Comparison of ENCODE assay signal across 8 cellular contexts in genomic region chr10:17201165-17202013, GRCh38. TPM values are rescaled to one million over a fixed set of nuclear protein-coding genes. Genes with fewer than 3 reads are reported as not detected.
DNase-seq lines count a peak whose midpoint lies in the region; ATAC-seq, FAIRE-seq and TF ChIP-seq lines count a peak whose summit lies in the region.

Gene TRDMT1 (minus strand): TSS chr10:17201672. CDS start chr10:17201634, 38 bp downstream.

- WGBS in A549 (ENCODE audit: missing lambda C conversion rate), result 4% methylated on average over 24 of the region's 56 CpGs

- ATAC-seq in A549 (peak; percentile 99 to 100), GM18517 (IDR thresholded peaks at IDR 0.05; ENCODE audit: unreplicated experiment) (peak; percentile 93), HG03025 (IDR thresholded peaks at IDR 0.05; ENCODE audit: low FRiP score, unreplicated experiment) (peak; percentile 98)
- ATAC-seq in activated CD4-positive, CD25-positive, alpha-beta regulatory T cell treated with anti-CD3 and anti-CD28 coated beads, Interleukin-2, amount 50 U/mL, for 24 hours, result peak; percentile 93

- intact Hi-C loops in kidney (cut with DNase I), result no loop called here

- DNase-seq in A549 (ENCODE audit: low read depth in 1 of 2, low spot score in 1 of 2), result peak; percentile 76 to 92
- peak; percentile 47 for DNase-seq in NCI-H2171 treated with DMSO at 0.1 percent for 48 hours (lab: John Stamatoyannopoulos, UW)
- peak; percentile 93 for DNase-seq in cerebellar cortex (ENCODE audit: low spot score)
- DNase-seq in kidney, result peak; percentile 95
- peak; percentile 60 to 75 (median 74) for DNase-seq in stimulated activated CD4-positive, alpha-beta T cell treated with anti-CD3 and anti-CD28 coated beads, Interleukin-12 subunit alpha, Interleukin-12 subunit beta, amount 100 ng/mL, for 48 hours (ENCODE audit: low read depth in 2 of 3, low spot score in 1 of 3)

- H3K9ac ChIP-seq in kidney (ENCODE audit: low read length in 2 of 2), result peak within 1 kb of the TSS; percentile 30 to 82

- peak within 1 kb of the TSS; percentile 88 to 96 for H3K27ac ChIP-seq in A549
- peak within 1 kb of the TSS; percentile 83 to 94 for H3K27ac ChIP-seq in kidney (ENCODE audit: low read depth in 2 of 2, low read length in 2 of 2)

- peak within 1 kb of the TSS; percentile 86 for H3K4me2 ChIP-seq in A549

- POLR2A ChIA-PET in A549 (lab: Yijun Ruan, JAX), result interaction anchor here (0.6 to 2.0 kb wide), 14 partner anchors 9 to 384 kb away, joined by 3 to 96 read pairs (median 6); partner anchors contain the start of genes RSU1 and VIM

- FAIRE-seq in A549 (lab: Jason Lieb, UNC) (no peak), kidney (lab: Jason Lieb, UNC) (no peak)

- peak in 1 of 2 experiments; percentile 16; a peak in 1 of 5 replicates for TF ChIP-seq EP300 in A549 (IDR thresholded peaks at IDR 0.05)

- no peaks in the 10 kb centered on the region for H3K36me3 ChIP-seq in kidney (ENCODE audit: control insufficient read depth in 1 of 2, insufficient read depth in 2 of 2, low read length in 2 of 2)

- TF ChIP-seq RAD21 in A549 (conservative IDR thresholded peaks at IDR 0.05 in 1 of 2, IDR thresholded peaks at IDR 0.05 in 1 of 2), result peak; percentile 14 to 39; a peak in 4 of 5 replicates

- peaks cover 17% of the 10 kb centered on the region for H3K4me1 ChIP-seq in A549
- H3K4me1 ChIP-seq in kidney (ENCODE audit: control insufficient read depth in 1 of 2, insufficient read depth in 1 of 2, low read depth in 1 of 2, low read length in 2 of 2), result peaks cover 5 to 11% of the 10 kb centered on the region in 2 donors

- TF ChIP-seq POLR2A in A549 (IDR thresholded peaks at IDR 0.05; ENCODE audit: low read length), result peak; percentile 51

- TF ChIP-seq CTCF in A549 (IDR thresholded peaks at IDR 0.05), result no peak
- TF ChIP-seq CTCF in kidney (IDR thresholded peaks at IDR 0.05; ENCODE audit: borderline replicate concordance, extremely low read depth, insufficient read depth), result no peak

- H3K9me3 ChIP-seq in A549 (no peaks in the 10 kb centered on the region), kidney (ENCODE audit: control insufficient read depth in 1 of 2, low read length in 2 of 2) (no peaks in the 10 kb centered on the region)

- H3K4me3 ChIP-seq in A549, result peak within 1 kb of the TSS; percentile 65
- peak within 1 kb of the TSS; percentile 70 to 96 for H3K4me3 ChIP-seq in kidney (ENCODE audit: low read length in 2 of 2)

- CTCF ChIA-PET in A549 (lab: Yijun Ruan, JAX), result interaction anchor here (0.7 to 3.5 kb wide), 12 partner anchors 12 to 374 kb away, joined by 3 to 47 read pairs (median 4); partner anchors contain the start of gene VIM

TF ChIP-seq in A549, 52 proteins besides CTCF, POLR2A, EP300 and RAD21 (continues in another document):
- TF ChIP-seq TFCP2L1 (CRISPR knock-in tag; IDR thresholded peaks at IDR 0.05), result no peak
- TF ChIP-seq CEBPB (IDR thresholded peaks at IDR 0.05), result no peak
- no peak for TF ChIP-seq HEYL (CRISPR knock-in tag; IDR thresholded peaks at IDR 0.05)
- no peak for TF ChIP-seq FOSL2 (IDR thresholded peaks at IDR 0.05)
- peak; percentile 38; the same call in 1 of the 2 replicates for TF ChIP-seq FOSL2 (CRISPR knock-in tag; IDR thresholded peaks at IDR 0.05)
- no peak for TF ChIP-seq RCOR1 (IDR thresholded peaks at IDR 0.05; ENCODE audit: low read depth, low read length)
- no peak for TF ChIP-seq HES2 (IDR thresholded peaks at IDR 0.05)
- TF ChIP-seq CHD2 (IDR thresholded peaks at IDR 0.05; ENCODE audit: low read length, partially characterized antibody), result no peak
- TF ChIP-seq E2F6 (IDR thresholded peaks at IDR 0.05; ENCODE audit: borderline replicate concordance, low read depth), result peak; percentile 87
- no peak; the same call in 1 of the 2 replicates for TF ChIP-seq REST (IDR thresholded peaks at IDR 0.05)
- peak; percentile 60 for TF ChIP-seq MYC (IDR thresholded peaks at IDR 0.05; ENCODE audit: borderline replicate concordance, low read length)
- TF ChIP-seq GATA3 (IDR thresholded peaks at IDR 0.05; ENCODE audit: borderline replicate concordance), result peak; percentile 43; the same call in 1 of the 2 replicates
- TF ChIP-seq RNF2 (IDR thresholded peaks at IDR 0.05; ENCODE audit: borderline replicate concordance, low read depth), result no peak
- no peak for TF ChIP-seq BHLHE40 (IDR thresholded peaks at IDR 0.05; ENCODE audit: low read depth, low read length)
- TF ChIP-seq NFE2L2 (conservative IDR thresholded peaks at IDR 0.05; ENCODE audit: low read length), result no peak
- TF ChIP-seq EHMT2 (IDR thresholded peaks at IDR 0.05; ENCODE audit: low read depth), result peak; percentile 37; the same call in 1 of the 2 replicates
- TF ChIP-seq FOXS1 (CRISPR knock-in tag; IDR thresholded peaks at IDR 0.05), result no peak
- TF ChIP-seq ZFP36 (IDR thresholded peaks at IDR 0.05; ENCODE audit: borderline replicate concordance, partially characterized antibody), result no peak
- TF ChIP-seq PBX3 (IDR thresholded peaks at IDR 0.05), result no peak
- TF ChIP-seq USF2 (IDR thresholded peaks at IDR 0.05), result no peak
- TF ChIP-seq POLR2AphosphoS2 (conservative IDR thresholded peaks at IDR 0.05; ENCODE audit: low read length), result no peak
- TF ChIP-seq MAX (IDR thresholded peaks at IDR 0.05), result peak; percentile 93

RNA-seq across cellular contexts. Expression of gene TRDMT1, which starts in this region (rescaled TPM):
- 5.7 and 7.4 TPM in 2 replicates for polyA plus RNA-seq in A549 (2011; rRNA removed)
- polyA plus RNA-seq in A549 (2012; cell fraction: cytosol; rRNA removed), result 1.8 and 1.9 TPM in 2 replicates
- 1.0 and 1.1 TPM in 2 replicates for polyA plus RNA-seq in A549 (2012; cell fraction: nucleus; rRNA removed)
- polyA plus RNA-seq in A549 (2017; fragmentation: RNase III; extraction: RNeasy Plus Mini Kit Qiagen cat#74134 plus additional on column Dnase treatment), result 2.4 to 3.4 TPM (median 3.3 TPM) in 3 replicates
- 4.6 and 5.1 TPM in 2 replicates for polyA minus RNA-seq in A549 (2011; rRNA and poly(A)+ RNA removed)
- 11.0 TPM for total RNA-seq in kidney
- 2.0 TPM for polyA plus RNA-seq in kidney (ENCODE audit: insufficient read depth, low read depth, low replicate concordance)

Comparison
In these comparisons a context has a peak if more than half of its experiments do, and no peak if none do; other contexts are left out.
1. Peak in every context shown above with its lines: DNase-seq, ATAC-seq, H3K4me3 ChIP-seq and H3K27ac ChIP-seq.